In genomic region chr14:24678801-24679247, GRCh38 we compare ENCODE assay signal across 1 cellular context.
TF ChIP-seq lines count a peak whose summit lies in the region.

No MANE protein-coding gene starts in this region.

TF ChIP-seq in HepG2, 621 proteins besides CTCF, POLR2A, EP300 and RAD21 (continued from another document and continues in another):
- TF ChIP-seq, protein P1, sequence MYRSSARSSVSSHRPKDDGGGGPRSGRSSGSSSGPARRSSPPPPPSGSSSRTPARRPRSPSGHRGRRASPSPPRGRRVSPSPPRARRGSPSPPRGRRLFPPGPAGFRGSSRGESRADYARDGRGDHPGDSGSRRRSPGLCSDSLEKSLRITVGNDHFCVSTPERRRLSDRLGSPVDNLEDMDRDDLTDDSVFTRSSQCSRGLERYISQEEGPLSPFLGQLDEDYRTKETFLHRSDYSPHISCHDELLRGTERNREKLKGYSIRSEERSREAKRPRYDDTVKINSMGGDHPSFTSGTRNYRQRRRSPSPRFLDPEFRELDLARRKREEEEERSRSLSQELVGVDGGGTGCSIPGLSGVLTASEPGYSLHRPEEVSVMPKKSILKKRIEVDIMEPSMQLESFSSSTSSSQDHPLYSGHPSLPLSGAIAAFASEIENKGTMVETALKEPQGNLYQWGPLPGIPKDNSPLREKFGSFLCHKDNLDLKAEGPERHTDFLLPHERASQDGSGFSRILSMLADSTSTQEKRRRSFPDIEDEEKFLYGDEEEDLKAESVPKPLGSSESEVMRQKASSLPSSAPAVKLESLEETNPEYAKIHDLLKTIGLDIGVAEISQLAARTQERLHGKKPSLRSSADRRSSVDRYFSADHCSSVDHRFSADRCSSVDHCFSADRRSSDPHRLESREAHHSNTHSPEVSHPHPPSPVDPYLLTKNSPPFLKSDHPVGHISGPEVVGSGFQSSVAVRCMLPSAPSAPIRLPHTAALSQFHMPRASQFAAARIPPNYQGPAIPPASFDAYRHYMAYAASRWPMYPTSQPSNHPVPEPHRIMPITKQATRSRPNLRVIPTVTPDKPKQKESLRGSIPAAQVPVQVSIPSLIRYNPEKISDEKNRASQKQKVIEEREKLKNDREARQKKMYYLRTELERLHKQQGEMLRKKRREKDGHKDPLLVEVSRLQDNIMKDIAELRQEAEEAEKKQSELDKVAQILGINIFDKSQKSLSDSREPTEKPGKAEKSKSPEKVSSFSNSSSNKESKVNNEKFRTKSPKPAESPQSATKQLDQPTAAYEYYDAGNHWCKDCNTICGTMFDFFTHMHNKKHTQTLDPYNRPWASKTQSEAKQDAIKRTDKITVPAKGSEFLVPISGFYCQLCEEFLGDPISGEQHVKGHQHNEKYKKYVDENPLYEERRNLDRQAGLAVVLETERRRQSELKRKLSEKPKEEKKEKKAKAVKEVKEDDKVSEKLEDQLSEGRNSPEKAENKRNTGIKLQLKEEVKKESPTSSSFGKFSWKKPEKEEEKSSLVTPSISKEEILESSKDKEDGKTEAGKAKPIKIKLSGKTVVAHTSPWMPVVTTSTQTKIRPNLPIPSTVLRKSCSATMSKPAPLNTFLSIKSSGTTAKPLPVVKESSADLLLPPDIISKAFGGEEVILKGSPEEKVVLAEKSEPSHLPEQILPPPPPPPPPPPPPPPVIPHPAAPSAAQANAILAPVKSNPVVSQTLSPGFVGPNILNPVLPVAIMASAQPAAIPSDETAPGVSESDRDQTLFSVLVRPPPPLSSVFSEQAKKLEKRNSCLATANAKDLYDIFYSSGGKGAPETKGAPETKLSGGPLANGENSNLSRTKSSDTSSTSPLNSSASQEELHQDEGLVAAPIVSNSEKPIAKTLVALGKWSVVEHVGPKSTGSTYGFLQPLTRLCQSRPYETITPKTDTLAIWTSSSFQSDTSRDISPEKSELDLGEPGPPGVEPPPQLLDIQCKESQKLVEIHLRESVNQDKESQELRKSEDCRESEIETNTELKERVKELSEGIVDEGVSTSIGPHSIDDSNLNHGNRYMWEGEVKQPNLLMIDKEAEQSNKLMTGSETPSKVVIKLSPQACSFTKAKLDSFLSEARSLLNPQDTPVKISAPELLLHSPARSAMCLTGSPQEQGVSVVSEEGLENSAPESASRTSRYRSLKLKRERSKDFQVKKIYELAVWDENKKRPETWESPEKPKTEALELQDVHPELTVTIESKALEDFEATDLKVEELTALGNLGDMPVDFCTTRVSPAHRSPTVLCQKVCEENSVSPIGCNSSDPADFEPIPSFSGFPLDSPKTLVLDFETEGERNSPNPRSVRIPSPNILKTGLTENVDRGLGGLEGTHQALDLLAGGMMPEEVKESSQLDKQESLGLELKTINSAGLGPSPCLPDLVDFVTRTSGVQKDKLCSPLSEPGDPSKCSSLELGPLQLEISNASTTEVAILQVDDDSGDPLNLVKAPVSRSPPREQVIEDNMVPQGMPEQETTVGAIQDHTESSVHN (CRISPR knock-in tag; IDR thresholded peaks at IDR 0.05), result no peak
- TF ChIP-seq NCOR1 (IDR thresholded peaks at IDR 0.05; ENCODE audit: borderline replicate concordance, low read length), result no peak; the same call in 1 of the 2 replicates
- TF ChIP-seq ZBTB37 (CRISPR knock-in tag; IDR thresholded peaks at IDR 0.05), result no peak
- TF ChIP-seq USF2 (IDR thresholded peaks at IDR 0.05; ENCODE audit: low read depth, low read length), result no peak
- TF ChIP-seq USF2 (CRISPR knock-in tag; IDR thresholded peaks at IDR 0.05; ENCODE audit: borderline replicate concordance), result no peak
- no peak for TF ChIP-seq ZNF879 (CRISPR knock-in tag; IDR thresholded peaks at IDR 0.05)
- TF ChIP-seq, protein P2, sequence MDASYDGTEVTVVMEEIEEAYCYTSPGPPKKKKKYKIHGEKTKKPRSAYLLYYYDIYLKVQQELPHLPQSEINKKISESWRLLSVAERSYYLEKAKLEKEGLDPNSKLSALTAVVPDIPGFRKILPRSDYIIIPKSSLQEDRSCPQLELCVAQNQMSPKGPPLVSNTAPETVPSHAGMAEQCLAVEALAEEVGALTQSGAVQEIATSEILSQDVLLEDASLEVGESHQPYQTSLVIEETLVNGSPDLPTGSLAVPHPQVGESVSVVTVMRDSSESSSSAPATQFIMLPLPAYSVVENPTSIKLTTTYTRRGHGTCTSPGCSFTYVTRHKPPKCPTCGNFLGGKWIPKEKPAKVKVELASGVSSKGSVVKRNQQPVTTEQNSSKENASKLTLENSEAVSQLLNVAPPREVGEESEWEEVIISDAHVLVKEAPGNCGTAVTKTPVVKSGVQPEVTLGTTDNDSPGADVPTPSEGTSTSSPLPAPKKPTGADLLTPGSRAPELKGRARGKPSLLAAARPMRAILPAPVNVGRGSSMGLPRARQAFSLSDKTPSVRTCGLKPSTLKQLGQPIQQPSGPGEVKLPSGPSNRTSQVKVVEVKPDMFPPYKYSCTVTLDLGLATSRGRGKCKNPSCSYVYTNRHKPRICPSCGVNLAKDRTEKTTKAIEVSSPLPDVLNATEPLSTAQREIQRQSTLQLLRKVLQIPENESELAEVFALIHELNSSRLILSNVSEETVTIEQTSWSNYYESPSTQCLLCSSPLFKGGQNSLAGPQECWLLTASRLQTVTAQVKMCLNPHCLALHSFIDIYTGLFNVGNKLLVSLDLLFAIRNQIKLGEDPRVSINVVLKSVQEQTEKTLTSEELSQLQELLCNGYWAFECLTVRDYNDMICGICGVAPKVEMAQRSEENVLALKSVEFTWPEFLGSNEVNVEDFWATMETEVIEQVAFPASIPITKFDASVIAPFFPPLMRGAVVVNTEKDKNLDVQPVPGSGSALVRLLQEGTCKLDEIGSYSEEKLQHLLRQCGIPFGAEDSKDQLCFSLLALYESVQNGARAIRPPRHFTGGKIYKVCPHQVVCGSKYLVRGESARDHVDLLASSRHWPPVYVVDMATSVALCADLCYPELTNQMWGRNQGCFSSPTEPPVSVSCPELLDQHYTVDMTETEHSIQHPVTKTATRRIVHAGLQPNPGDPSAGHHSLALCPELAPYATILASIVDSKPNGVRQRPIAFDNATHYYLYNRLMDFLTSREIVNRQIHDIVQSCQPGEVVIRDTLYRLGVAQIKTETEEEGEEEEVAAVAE (CRISPR knock-in tag; IDR thresholded peaks at IDR 0.05; ENCODE audit: borderline replicate concordance), result peak; percentile 73; the same call in 1 of the 2 replicates
- no peak for TF ChIP-seq CSRNP1 (CRISPR knock-in tag; IDR thresholded peaks at IDR 0.05)
- no peak for TF ChIP-seq AKNA (CRISPR knock-in tag; IDR thresholded peaks at IDR 0.05; ENCODE audit: borderline replicate concordance)
- no peak for TF ChIP-seq ZFAT (CRISPR knock-in tag; conservative IDR thresholded peaks at IDR 0.05)
- no peak; the same call in 1 of the 2 replicates for TF ChIP-seq TARDBP (CRISPR knock-in tag; IDR thresholded peaks at IDR 0.05)
- TF ChIP-seq, protein P3, sequence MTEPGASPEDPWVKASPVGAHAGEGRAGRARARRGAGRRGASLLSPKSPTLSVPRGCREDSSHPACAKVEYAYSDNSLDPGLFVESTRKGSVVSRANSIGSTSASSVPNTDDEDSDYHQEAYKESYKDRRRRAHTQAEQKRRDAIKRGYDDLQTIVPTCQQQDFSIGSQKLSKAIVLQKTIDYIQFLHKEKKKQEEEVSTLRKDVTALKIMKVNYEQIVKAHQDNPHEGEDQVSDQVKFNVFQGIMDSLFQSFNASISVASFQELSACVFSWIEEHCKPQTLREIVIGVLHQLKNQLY (CRISPR knock-in tag; IDR thresholded peaks at IDR 0.05), result 0 out of 2 replicates have a peak, but pooled peaks have one; percentile 47
- no peak for TF ChIP-seq U2AF1 (optimal IDR thresholded peaks at IDR 0.05; ENCODE audit: low read depth, low read length)
- no peak for TF ChIP-seq HNRNPH1 (optimal IDR thresholded peaks at IDR 0.05; ENCODE audit: low read depth, low read length)
- TF ChIP-seq RNF2 (conservative IDR thresholded peaks at IDR 0.05; ENCODE audit: low read depth), result peak; percentile 65; the same call in 1 of the 2 replicates
- TF ChIP-seq ZNF781 (CRISPR knock-in tag; IDR thresholded peaks at IDR 0.05; ENCODE audit: borderline replicate concordance, not compliant biosample characterization), result peak; percentile 55
- TF ChIP-seq NFKB2 (CRISPR knock-in tag; IDR thresholded peaks at IDR 0.05; ENCODE audit: borderline replicate concordance), result no peak
- no peak for TF ChIP-seq KDM6A (CRISPR knock-in tag; IDR thresholded peaks at IDR 0.05; ENCODE audit: low read depth)
- TF ChIP-seq TRAFD1 (CRISPR knock-in tag; IDR thresholded peaks at IDR 0.05; ENCODE audit: borderline replicate concordance), result peak; percentile 61; the same call in 1 of the 2 replicates
- TF ChIP-seq TFDP2 (CRISPR knock-in tag; IDR thresholded peaks at IDR 0.05), result peak; percentile 95
- no peak for TF ChIP-seq CREB1 (IDR thresholded peaks at IDR 0.05)
- no peak for TF ChIP-seq CREB1 (CRISPR knock-in tag; IDR thresholded peaks at IDR 0.05)
- no peak for TF ChIP-seq KLF13 (CRISPR knock-in tag; IDR thresholded peaks at IDR 0.05)
